In the genomic region with DNA sequence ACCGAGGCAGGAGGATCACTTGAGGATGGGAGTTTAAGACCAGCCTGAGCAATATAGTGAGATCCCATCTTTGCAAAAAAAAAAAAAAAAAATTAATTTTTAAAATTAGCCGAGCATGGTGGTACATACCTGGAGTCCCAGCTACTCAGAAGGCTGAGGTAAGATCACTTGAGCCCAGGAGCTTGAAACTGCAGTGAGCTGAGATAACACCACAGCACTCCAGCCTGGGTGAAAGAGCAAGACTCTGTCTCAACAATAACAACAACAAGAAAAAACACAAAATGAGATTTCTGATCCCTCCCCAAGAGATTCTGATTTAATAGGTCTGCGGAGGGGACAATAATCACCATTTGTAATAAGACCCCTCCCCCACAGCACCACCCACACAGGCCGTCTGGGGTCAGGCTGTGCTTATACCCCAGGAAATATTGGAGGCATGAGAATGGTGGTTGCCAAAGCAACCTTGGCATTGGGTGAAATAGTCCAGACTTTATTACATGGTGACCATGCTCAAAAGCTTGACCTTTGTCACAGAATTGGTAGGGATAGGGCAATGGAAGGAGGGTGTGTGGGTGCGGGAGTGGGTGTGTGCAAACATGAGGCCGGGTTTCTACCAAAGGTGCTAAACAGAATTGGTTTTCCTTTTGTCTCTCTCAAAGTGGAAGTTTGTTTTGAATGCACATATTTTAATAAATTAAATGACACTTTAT, we compare ENCODE assay signal across 1 cellular context.
TF ChIP-seq lines count a peak whose summit lies in the region.

No MANE protein-coding gene starts in this region.

TF ChIP-seq in IMR-90, 13 proteins besides CTCF, POLR2A, EP300 and RAD21:
- no peak for TF ChIP-seq RFX5 (IDR thresholded peaks at IDR 0.05; ENCODE audit: low read depth, low read length)
- TF ChIP-seq MAFK (IDR thresholded peaks at IDR 0.05; ENCODE audit: low read depth, low read length) = no peak
- no peak for TF ChIP-seq CEBPB (IDR thresholded peaks at IDR 0.05; ENCODE audit: low read depth, low read length)
- TF ChIP-seq, protein P1, sequence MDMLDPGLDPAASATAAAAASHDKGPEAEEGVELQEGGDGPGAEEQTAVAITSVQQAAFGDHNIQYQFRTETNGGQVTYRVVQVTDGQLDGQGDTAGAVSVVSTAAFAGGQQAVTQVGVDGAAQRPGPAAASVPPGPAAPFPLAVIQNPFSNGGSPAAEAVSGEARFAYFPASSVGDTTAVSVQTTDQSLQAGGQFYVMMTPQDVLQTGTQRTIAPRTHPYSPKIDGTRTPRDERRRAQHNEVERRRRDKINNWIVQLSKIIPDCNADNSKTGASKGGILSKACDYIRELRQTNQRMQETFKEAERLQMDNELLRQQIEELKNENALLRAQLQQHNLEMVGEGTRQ (IDR thresholded peaks at IDR 0.05; ENCODE audit: low read depth, low read length) = no peak
- no peak for TF ChIP-seq RCOR1 (IDR thresholded peaks at IDR 0.05; ENCODE audit: insufficient replicate concordance, low read length)
